In the genomic region with DNA sequence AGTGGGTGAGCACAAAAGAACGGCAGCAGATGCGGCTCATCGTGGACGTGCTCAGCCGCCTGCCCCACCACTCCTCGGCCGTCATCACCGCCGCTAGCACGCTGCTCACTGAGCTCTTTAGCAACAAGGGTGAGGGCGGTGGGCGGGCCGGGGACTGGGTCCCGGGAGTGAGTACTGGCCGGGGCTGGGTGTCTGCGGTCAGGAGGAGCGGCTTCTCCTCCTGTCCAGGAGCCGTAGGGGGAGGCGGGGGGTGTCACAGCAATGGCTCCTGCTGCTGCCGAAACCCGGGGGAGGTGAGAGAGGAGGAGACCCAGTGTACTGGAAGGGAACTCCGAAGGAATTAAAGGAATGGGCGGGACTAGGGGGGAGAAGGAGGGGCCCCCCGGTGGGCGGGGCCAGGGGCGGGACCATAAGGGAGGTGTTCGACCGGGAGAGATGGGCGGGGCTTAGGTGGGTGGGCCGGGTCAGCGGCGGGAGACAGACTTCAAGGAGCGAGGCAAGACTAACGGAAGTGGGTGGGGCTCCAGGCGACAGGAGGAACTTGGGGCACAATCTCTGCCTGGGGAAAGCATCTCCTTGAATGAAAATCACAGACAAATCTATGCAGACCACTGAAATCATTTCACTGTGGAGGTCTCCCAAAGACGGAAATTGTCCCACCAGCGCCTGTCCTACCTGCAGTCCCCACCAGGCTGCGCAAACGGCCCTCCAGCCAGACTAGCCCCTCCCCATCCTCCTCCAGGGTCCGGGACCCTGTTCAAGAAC, we compare ENCODE assay signal across 8 cellular contexts. TPM values are rescaled to one million over a fixed set of nuclear protein-coding genes. Genes with fewer than 3 reads are reported as not detected.
A peak's percentile ranks its signal among the peaks of the same experiment; 100 is the strongest.
DNase-seq lines count a peak whose midpoint lies in the region; ATAC-seq and TF ChIP-seq lines count a peak whose summit lies in the region.

No MANE protein-coding gene starts in this region.

- peaks cover 18% of the 10 kb centered on the region for H3K4me1 Mint-ChIP-seq in WTC11

- TF ChIP-seq CTCF in GM12874 (IDR thresholded peaks at IDR 0.05; ENCODE audit: insufficient read depth, low read depth, low read length) (peak; percentile 59), WTC11 (IDR thresholded peaks at IDR 0.05) (peak; percentile 50), cardiac fibroblast (IDR thresholded peaks at IDR 0.05; ENCODE audit: low read depth, low read length) (peak; percentile 77)

- CTCF ChIA-PET in WTC11 (lab: Charles Lee) = interaction anchor here (0.5 to 7.0 kb wide), 32 partner anchors 20 to 339 kb away, joined by 3 to 74 read pairs (median 4); a partner anchor contains a TSS

- H3K27ac Mint-ChIP-seq in WTC11 = peak overlapping the region; percentile 83

- peaks cover 10% of the 10 kb centered on the region; the same call in 1 of the 2 replicates for H3K36me3 Mint-ChIP-seq in WTC11

- peak overlapping the region; percentile 66 to 70 for H3K4me3 ChIP-seq in cardiac fibroblast (replicated peaks in 1 of 2; ENCODE audit: low read depth in 2 of 2, low read length in 2 of 2)

- H3K4me3 Mint-ChIP-seq in WTC11 = peak overlapping the region; percentile 92

- POLR2A ChIA-PET in WTC11 (lab: Charles Lee) = interaction anchor here (0.6 to 1.5 kb wide), 6 partner anchors 12 to 216 kb away, joined by 3 to 4 read pairs (median 3); no protein-coding TSS in a partner anchor

- H3K9me3 Mint-ChIP-seq in WTC11 = no peaks in the 10 kb centered on the region

- DNase-seq in NCI-H345 (lab: John Stamatoyannopoulos, UW) (peak; percentile 95), WTC11 (ENCODE audit: low spot score) (peak; percentile 100), cardiac fibroblast (ENCODE audit: low read depth in 2 of 2) (peak; percentile 98), islet precursor cell (peak; percentile 100)
- peak; percentile 91 to 100 for DNase-seq in stimulated activated CD4-positive, alpha-beta T cell treated with anti-CD3 and anti-CD28 coated beads, Interleukin-12 subunit alpha, Interleukin-12 subunit beta, amount 100 ng/mL, for 24 hours (ENCODE audit: low read depth in 2 of 2)

- ATAC-seq in HG03108 (IDR thresholded peaks at IDR 0.05; ENCODE audit: unreplicated experiment) (peak; percentile 56), WTC11 (peak; percentile 62), GM19452 (IDR thresholded peaks at IDR 0.05; ENCODE audit: unreplicated experiment) (no peak)

- peaks cover 23% of the 10 kb centered on the region for H3K27me3 Mint-ChIP-seq in WTC11 (ENCODE audit: low read depth)

TF ChIP-seq in WTC11, 78 proteins besides CTCF, POLR2A, EP300 and RAD21:
- TF ChIP-seq SMAD3 (CRISPR knock-in tag; IDR thresholded peaks at IDR 0.05; ENCODE audit: borderline replicate concordance) (0 out of 2 replicates have a peak, but pooled peaks have one; percentile 9), SP1 (CRISPR knock-in tag; conservative IDR thresholded peaks at IDR 0.05) (peak; percentile 43; the same call in 1 of the 2 replicates), KAT7 (CRISPR knock-in tag; IDR thresholded peaks at IDR 0.05; ENCODE audit: borderline replicate concordance) (0 out of 2 replicates have a peak, but pooled peaks have one; percentile 52), GRHL2 (CRISPR knock-in tag; IDR thresholded peaks at IDR 0.05; ENCODE audit: insufficient replicate concordance, severe bottlenecking) (no peak), FOXK1 (CRISPR knock-in tag; IDR thresholded peaks at IDR 0.05) (peak; percentile 62; the same call in 1 of the 2 replicates), CREM (CRISPR knock-in tag; IDR thresholded peaks at IDR 0.05) (no peak)
- TF ChIP-seq, protein P1, sequence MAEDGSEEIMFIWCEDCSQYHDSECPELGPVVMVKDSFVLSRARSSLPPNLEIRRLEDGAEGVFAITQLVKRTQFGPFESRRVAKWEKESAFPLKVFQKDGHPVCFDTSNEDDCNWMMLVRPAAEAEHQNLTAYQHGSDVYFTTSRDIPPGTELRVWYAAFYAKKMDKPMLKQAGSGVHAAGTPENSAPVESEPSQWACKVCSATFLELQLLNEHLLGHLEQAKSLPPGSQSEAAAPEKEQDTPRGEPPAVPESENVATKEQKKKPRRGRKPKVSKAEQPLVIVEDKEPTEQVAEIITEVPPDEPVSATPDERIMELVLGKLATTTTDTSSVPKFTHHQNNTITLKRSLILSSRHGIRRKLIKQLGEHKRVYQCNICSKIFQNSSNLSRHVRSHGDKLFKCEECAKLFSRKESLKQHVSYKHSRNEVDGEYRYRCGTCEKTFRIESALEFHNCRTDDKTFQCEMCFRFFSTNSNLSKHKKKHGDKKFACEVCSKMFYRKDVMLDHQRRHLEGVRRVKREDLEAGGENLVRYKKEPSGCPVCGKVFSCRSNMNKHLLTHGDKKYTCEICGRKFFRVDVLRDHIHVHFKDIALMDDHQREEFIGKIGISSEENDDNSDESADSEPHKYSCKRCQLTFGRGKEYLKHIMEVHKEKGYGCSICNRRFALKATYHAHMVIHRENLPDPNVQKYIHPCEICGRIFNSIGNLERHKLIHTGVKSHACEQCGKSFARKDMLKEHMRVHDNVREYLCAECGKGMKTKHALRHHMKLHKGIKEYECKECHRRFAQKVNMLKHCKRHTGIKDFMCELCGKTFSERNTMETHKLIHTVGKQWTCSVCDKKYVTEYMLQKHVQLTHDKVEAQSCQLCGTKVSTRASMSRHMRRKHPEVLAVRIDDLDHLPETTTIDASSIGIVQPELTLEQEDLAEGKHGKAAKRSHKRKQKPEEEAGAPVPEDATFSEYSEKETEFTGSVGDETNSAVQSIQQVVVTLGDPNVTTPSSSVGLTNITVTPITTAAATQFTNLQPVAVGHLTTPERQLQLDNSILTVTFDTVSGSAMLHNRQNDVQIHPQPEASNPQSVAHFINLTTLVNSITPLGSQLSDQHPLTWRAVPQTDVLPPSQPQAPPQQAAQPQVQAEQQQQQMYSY (CRISPR knock-in tag; IDR thresholded peaks at IDR 0.05) = peak; percentile 13; the same call in 1 of the 2 replicates
TF ChIP-seq in WTC11: peak in this region for 5.

RNA-seq across cellular contexts. Expression of a gene that starts 2.3 kb away (rescaled TPM):
- total RNA-seq in WTC11 (2021) = 6.1 to 8.6 TPM (median 7.6 TPM) in 3 replicates

RNA-seq across cellular contexts. Expression of a gene that starts 8.0 kb away (rescaled TPM):
- 32.1 to 36.3 TPM (median 32.7 TPM) in 3 replicates for total RNA-seq in WTC11 (2021)

RNA-seq across cellular contexts. Expression of a gene that starts 53.0 kb away (rescaled TPM):
- 0.72 to 1.1 TPM (median 0.94 TPM) in 3 replicates for total RNA-seq in WTC11 (2021)

RNA-seq across cellular contexts. Expression of a gene that starts 59.7 kb away (rescaled TPM):
- 96.8 to 102 TPM (median 98.0 TPM) in 3 replicates for total RNA-seq in WTC11 (2021)
